In genomic region chr2:1647417-1648240, GRCh38 we compare ENCODE assay signal across 16 cellular contexts.
"Had no signal": no experiment of that assay in that cellular context is flagged by ENCODE, and none has a peak within 500 bp of the region (broad histone marks: within the 10 kb centered on the region; RNA-seq: fewer than 3 reads in every experiment).

No MANE protein-coding gene starts in this region.

- ATAC-seq: activated T-cell treated with anti-CD3 and anti-CD28 coated beads, Interleukin-2, amount 50 U/mL, for 4 hours; esophagus mucosa; left colon; natural killer cell treated with Interleukin-12 subunit alpha and Interleukin-12 subunit beta and Interleukin-15 and Interleukin-18, amount 100 ng/mL, for 72 hours; stimulated activated naive CD8-positive, alpha-beta T cell treated with anti-CD3 and anti-CD28 coated beads, Interleukin-15, amount 100 ng/mL, for 72 hours had no signal

- H3K4me3 Mint-ChIP-seq: activated naive CD8-positive, alpha-beta T cell; activated T-cell treated with anti-CD3 and anti-CD28 coated beads, Interleukin-2, amount 50 U/mL, for 4 hours; natural killer cell treated with Interleukin-12 subunit alpha and Interleukin-12 subunit beta and Interleukin-15 and Interleukin-18, amount 100 ng/mL, for 72 hours; stimulated activated naive CD8-positive, alpha-beta T cell treated with anti-CD3 and anti-CD28 coated beads, Interleukin-15, amount 100 ng/mL, for 72 hours had no signal

- H3K9me3 ChIP-seq: uterus had no signal

- H3K36me3 Mint-ChIP-seq: activated naive CD8-positive, alpha-beta T cell; natural killer cell treated with Interleukin-12 subunit alpha and Interleukin-12 subunit beta and Interleukin-15 and Interleukin-18, amount 100 ng/mL, for 72 hours had no signal

- DNase-seq: activated gamma-delta T cell; activated T-cell treated with anti-CD3 and anti-CD28 coated beads, Interleukin-2, amount 50 U/mL, for 4 hours; amygdala; brain microvascular endothelial cell; cerebellar nuclear complex; dermis blood vessel endothelial cell; mammary epithelial cell; stimulated activated CD4-positive, alpha-beta T cell treated with anti-CD3 and anti-CD28 coated beads, Interleukin-15, amount 100 ng/mL, for 24 hours; stimulated activated CD4-positive, alpha-beta T cell treated with anti-CD3 and anti-CD28 coated beads, Interleukin-4, amount 100 ng/mL, for 24 hours; stimulated activated naive CD8-positive, alpha-beta T cell treated with anti-CD3 and anti-CD28 coated beads, Interleukin-15, amount 100 ng/mL, for 72 hours; T-helper 2 cell; uterus had no signal

- H3K9me3 Mint-ChIP-seq: natural killer cell treated with Interleukin-12 subunit alpha and Interleukin-12 subunit beta and Interleukin-15 and Interleukin-18, amount 100 ng/mL, for 72 hours had no signal

- H3K27ac ChIP-seq: brain microvascular endothelial cell, uterus had no signal

- H3K4me3 ChIP-seq: uterus had no signal

- H3K27me3 ChIP-seq: brain microvascular endothelial cell, uterus had no signal

- H3K36me3 ChIP-seq: uterus had no signal

- H3K27ac Mint-ChIP-seq: activated naive CD8-positive, alpha-beta T cell; natural killer cell treated with Interleukin-12 subunit alpha and Interleukin-12 subunit beta and Interleukin-15 and Interleukin-18, amount 100 ng/mL, for 72 hours; stimulated activated naive CD8-positive, alpha-beta T cell treated with anti-CD3 and anti-CD28 coated beads, Interleukin-15, amount 100 ng/mL, for 72 hours had no signal

- H3K27me3 Mint-ChIP-seq: activated naive CD8-positive, alpha-beta T cell; natural killer cell treated with Interleukin-12 subunit alpha and Interleukin-12 subunit beta and Interleukin-15 and Interleukin-18, amount 100 ng/mL, for 72 hours; stimulated activated naive CD8-positive, alpha-beta T cell treated with anti-CD3 and anti-CD28 coated beads, Interleukin-15, amount 100 ng/mL, for 72 hours had no signal

- H3K4me1 Mint-ChIP-seq: stimulated activated naive CD8-positive, alpha-beta T cell treated with anti-CD3 and anti-CD28 coated beads, Interleukin-15, amount 100 ng/mL, for 72 hours had no signal
